9 cellular contexts compared by ENCODE assay signal in genomic region chr20:45416917-45417316, GRCh38. TPM values are rescaled to one million over a fixed set of nuclear protein-coding genes. Genes with fewer than 3 reads are reported as not detected.
A peak's percentile ranks its signal among the peaks of the same experiment; 100 is the strongest.
DNase-seq lines count a peak whose midpoint lies in the region; ATAC-seq and TF ChIP-seq lines count a peak whose summit lies in the region.
"Had no signal": no experiment of that assay in that cellular context is flagged by ENCODE, and none has a peak within 500 bp of the region (broad histone marks: within the 10 kb centered on the region; RNA-seq: fewer than 3 reads in every experiment).

No MANE protein-coding gene starts in this region.

- peak overlapping the region; percentile 96 for H3K9ac ChIP-seq in adipocyte (ENCODE audit: low read length)

- ATAC-seq in heart left ventricle (no peak), left cardiac atrium (no peak), right lobe of liver (no peak), upper lobe of left lung (ENCODE audit: low FRiP score in 2 of 2) (no peak), HG02885 (IDR thresholded peaks at IDR 0.05; ENCODE audit: poor library complexity, unreplicated experiment) (no peak)

- H3K36me3 ChIP-seq in heart left ventricle (peaks cover 0 to 45% (median 32%) of the 10 kb centered on the region in 9 donors), adipocyte (ENCODE audit: control insufficient read depth, insufficient read depth, low read length, severe bottlenecking) (peaks cover 22% of the 10 kb centered on the region), right lobe of liver (peaks cover 0 to 23% (median 13%) of the 10 kb centered on the region in 4 donors), upper lobe of left lung (peaks cover 21 to 38% (median 26%) of the 10 kb centered on the region in 4 donors)

- no peak for TF ChIP-seq CTCF in heart left ventricle (IDR thresholded peaks at IDR 0.05)
- no peak for TF ChIP-seq CTCF in right lobe of liver (IDR thresholded peaks at IDR 0.05)
- TF ChIP-seq CTCF in upper lobe of left lung (IDR thresholded peaks at IDR 0.05) = no peak

- no peak for TF ChIP-seq EP300 in upper lobe of left lung (IDR thresholded peaks at IDR 0.05)

- intact Hi-C loops in heart left ventricle (cut with DNase I) = loop anchor here in 5 of 10 donors (5.0 to 10.0 kb wide), 4 partner anchors 45 to 452 kb away; partner anchors contain the start of genes SYS1 (in 3 of the 5), STK4 (in 1 of the 5) and TOMM34 (in 1 of the 5)
- intact Hi-C loops in left cardiac atrium (cut with DNase I) = no loop called here
- intact Hi-C loops in right lobe of liver (cut with DNase I) = no loop called here

- TF ChIP-seq POLR2A in heart left ventricle (IDR thresholded peaks at IDR 0.05) (no peak), right lobe of liver (IDR thresholded peaks at IDR 0.05) (no peak), upper lobe of left lung (IDR thresholded peaks at IDR 0.05) (no peak)

- H3K27ac ChIP-seq in heart left ventricle = peak overlapping the region in 5 of 12 donors; percentile 83 to 90 (median 88)
- H3K27ac ChIP-seq in right lobe of liver = no peak overlapping the region
- no peak overlapping the region for H3K27ac ChIP-seq in upper lobe of left lung

- H3K9me3 ChIP-seq in heart left ventricle (no peaks in the 10 kb centered on the region), adipocyte (ENCODE audit: control insufficient read depth, low read length) (no peaks in the 10 kb centered on the region), right lobe of liver (no peaks in the 10 kb centered on the region), upper lobe of left lung (no peaks in the 10 kb centered on the region)

- WGBS in heart left ventricle, 4 donors = 70 to 83% (median 72%) methylated on average over 2 of the region's 2 CpGs
- WGBS in right lobe of liver (ENCODE audit: insufficient coverage, low coverage, low lambda C conversion rate, missing lambda C conversion rate) = 56% methylated on average over 2 of the region's 2 CpGs
- WGBS in upper lobe of left lung, 2 donors = 48 to 56% methylated on average over 2 of the region's 2 CpGs

- H3K4me3 ChIP-seq in heart left ventricle = peak overlapping the region in 10 of 12 donors; percentile 74 to 97 (median 86)
- H3K4me3 ChIP-seq in adipocyte (ENCODE audit: low read length) = peak overlapping the region; percentile 95
- peak overlapping the region; percentile 80 to 98 (median 83) for H3K4me3 ChIP-seq in right lobe of liver
- H3K4me3 ChIP-seq in upper lobe of left lung = peak overlapping the region in 3 of 4 donors; percentile 71 to 89 (median 85)

- DNase-seq in heart left ventricle = no peak
- no peak for DNase-seq in left cardiac atrium
- no peak for DNase-seq in adipocyte (ENCODE audit: low read depth)
- no peak for DNase-seq in right lobe of liver
- DNase-seq in upper lobe of left lung = no peak
- no peak for DNase-seq in DMS 273 treated with DMSO at 0.1 percent for 48 hours (lab: John Stamatoyannopoulos, UW)
- DNase-seq in DMS79 (lab: John Stamatoyannopoulos, UW) = no peak
- DNase-seq: occipital lobe had no signal

- H3K27me3 ChIP-seq in heart left ventricle (no peaks in the 10 kb centered on the region), adipocyte (replicated peaks; ENCODE audit: control insufficient read depth, insufficient read depth, low read length) (no peaks in the 10 kb centered on the region), right lobe of liver (no peaks in the 10 kb centered on the region), upper lobe of left lung (no peaks in the 10 kb centered on the region)

- peaks cover 0 to 54% (median 39%) of the 10 kb centered on the region in 12 donors for H3K4me1 ChIP-seq in heart left ventricle
- peaks cover 24% of the 10 kb centered on the region for H3K4me1 ChIP-seq in adipocyte (ENCODE audit: control insufficient read depth, insufficient read depth, low read length)
- peaks cover 0 to 21% (median 6%) of the 10 kb centered on the region in 4 donors for H3K4me1 ChIP-seq in right lobe of liver
- H3K4me1 ChIP-seq in upper lobe of left lung = peaks cover 20 to 33% (median 25%) of the 10 kb centered on the region in 4 donors

RNA-seq across cellular contexts. Expression of gene PIGT, which starts 1.0 kb away (rescaled TPM):
- total RNA-seq in heart left ventricle = 100 to 1,000 TPM; 124 to 224 (median 165) TPM
- 100 to 1,000 TPM; 106 to 175 TPM for polyA plus RNA-seq in heart left ventricle
- 100 to 1,000 TPM; 104 to 129 TPM for total RNA-seq in left cardiac atrium
- total RNA-seq in right lobe of liver = 10 to 100 TPM; 35.7 to 58.4 (median 40.5) TPM
- 10 to 100 TPM; 49.9 to 86.3 (median 63.0) TPM for total RNA-seq in upper lobe of left lung

RNA-seq across cellular contexts. Expression of gene DBNDD2, which starts 8.8 kb away (rescaled TPM):
- 100 to 1,000 TPM; 209 to 395 (median 346) TPM for total RNA-seq in heart left ventricle
- polyA plus RNA-seq in heart left ventricle = 100 to 1,000 TPM; 331 to 423 TPM
- 100 to 1,000 TPM; 177 to 200 TPM for total RNA-seq in left cardiac atrium
- total RNA-seq in right lobe of liver = 1 to 10 TPM; 2.3 to 5.3 (median 3.3) TPM
- 10 to 100 TPM; 30.4 to 75.4 (median 52.8) TPM for total RNA-seq in upper lobe of left lung

RNA-seq across cellular contexts. Expression of gene TP53TG5, which starts 38.8 kb away (rescaled TPM):
- total RNA-seq in heart left ventricle (1 to 10 TPM in 2 of 9 donors, under 1 TPM in 5, not detected in 2; 0.32 to 3.2 (median 0.76) TPM), left cardiac atrium (1 to 10 TPM in 1 of 2 donors, under 1 TPM in 1; 0.68 to 2.0 TPM), right lobe of liver (not detected), upper lobe of left lung (not detected)
- polyA plus RNA-seq in heart left ventricle = 1 to 10 TPM in 1 of 2 donors, under 1 TPM in 1; 0.40 to 1.5 TPM
- total RNA-seq: occipital lobe had no signal

RNA-seq across cellular contexts. Expression of gene WFDC2, which starts 52.6 kb away (rescaled TPM):
- total RNA-seq in heart left ventricle (1 to 10 TPM in 1 of 9 donors, under 1 TPM in 1, not detected in 7; 0.77 to 4.7 TPM), left cardiac atrium (1 to 10 TPM in 1 of 2 donors, under 1 TPM in 1; 0.52 to 6.9 TPM), right lobe of liver (1 to 10 TPM in 4 of 6 experiments, under 1 TPM in 1, not detected in 1; 0.77 to 2.8 (median 1.8) TPM), upper lobe of left lung (100 to 1,000 TPM in 5 of 6 donors, 10 to 100 TPM in 1; 91.7 to 163 (median 135) TPM)
- under 1 TPM in 1 of 2 donors, not detected in 1; 0.51 TPM for polyA plus RNA-seq in heart left ventricle

RNA-seq across cellular contexts. Expression of gene SYS1, which starts 54.0 kb away (rescaled TPM):
- 10 to 100 TPM; 16.4 to 54.0 (median 23.0) TPM for total RNA-seq in heart left ventricle
- polyA plus RNA-seq in heart left ventricle = 10 to 100 TPM; 12.6 to 68.8 TPM
- total RNA-seq in left cardiac atrium = 10 to 100 TPM; 23.4 to 24.1 TPM
- total RNA-seq in right lobe of liver = 10 to 100 TPM; 16.6 to 26.2 (median 20.8) TPM
- 10 to 100 TPM; 31.0 to 61.4 (median 50.7) TPM for total RNA-seq in upper lobe of left lung

Comparison
In these comparisons a context has a peak if more than half of its experiments do, and no peak if none do; other contexts are left out.
1. RNA of gene DBNDD2, which starts 8.8 kb away (total RNA-seq): 209 to 395 TPM in heart left ventricle, 177 to 200 TPM in left cardiac atrium and 30.4 to 75.4 TPM in upper lobe of left lung; 2.3 to 5.3 TPM in right lobe of liver; every median in the first group is over 4 times any median in the second.
2. Peak in every context shown above with its lines, with median percentiles within 50 percentile points of each other: H3K4me3 ChIP-seq.